Comparison of ENCODE assay signal across 1 cellular context in the genomic region with DNA sequence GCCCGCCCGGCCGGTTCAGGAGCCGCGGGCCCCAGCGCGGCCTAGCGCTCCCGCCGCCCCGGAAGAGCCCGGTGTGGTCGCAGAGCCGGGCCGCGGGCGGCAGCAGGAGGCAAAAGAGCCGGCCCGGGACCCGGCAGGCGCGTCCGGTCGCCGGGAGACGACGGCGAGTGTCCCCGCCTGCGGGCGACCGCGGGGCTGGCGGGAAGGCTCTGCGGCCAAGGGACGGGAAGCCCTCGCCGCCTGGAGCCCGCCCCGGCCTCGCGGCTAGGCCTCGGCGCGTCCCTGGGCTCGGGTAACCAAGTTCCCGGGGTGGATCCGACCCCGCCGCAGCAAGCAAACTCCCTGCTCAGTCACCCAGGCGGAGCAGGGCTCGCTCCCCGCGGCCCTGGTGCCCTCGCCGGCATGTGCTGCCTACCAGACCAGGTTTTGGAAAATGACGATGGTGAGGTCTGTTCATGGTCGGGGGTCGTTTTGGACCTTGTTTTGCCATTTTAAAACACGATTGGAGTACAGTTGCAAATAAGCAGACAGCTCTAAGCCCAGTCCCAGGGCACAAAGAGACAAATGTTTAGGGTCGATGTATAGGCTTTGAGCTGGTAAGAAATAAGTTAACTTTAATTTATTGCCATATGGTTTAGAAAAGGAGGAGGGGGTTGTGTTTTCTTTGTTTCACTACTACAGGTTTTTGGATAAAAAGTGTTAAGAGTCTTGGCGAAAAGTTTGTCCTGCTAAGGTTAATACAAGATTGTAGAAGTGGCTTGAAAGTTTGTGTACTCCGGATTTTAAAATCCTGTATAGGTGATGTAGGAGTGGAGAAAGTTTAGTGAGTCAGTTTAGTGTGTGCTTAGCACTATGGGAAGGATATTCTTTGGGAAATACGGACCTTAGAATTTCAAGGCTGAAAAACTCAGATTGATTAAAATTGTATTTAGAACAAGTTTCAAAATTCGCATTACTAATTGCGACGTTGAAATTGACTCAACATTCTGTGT.
TF ChIP-seq lines count a peak whose summit lies in the region.

No MANE protein-coding gene starts in this region.

TF ChIP-seq in HepG2, 621 proteins besides CTCF, POLR2A, EP300 and RAD21 (continued from another document and continues in another):
- TF ChIP-seq SMARCE1 (IDR thresholded peaks at IDR 0.05; ENCODE audit: borderline replicate concordance) (no peak), HNRNPH1 (optimal IDR thresholded peaks at IDR 0.05; ENCODE audit: low read depth, low read length) (no peak), MIXL1 (CRISPR knock-in tag; IDR thresholded peaks at IDR 0.05) (no peak), TAF15 (IDR thresholded peaks at IDR 0.05; ENCODE audit: low read depth, low read length, poor library complexity, severe bottlenecking) (no peak), CHD4 (IDR thresholded peaks at IDR 0.05; ENCODE audit: borderline replicate concordance, low read length) (no peak), SIN3B (IDR thresholded peaks at IDR 0.05; ENCODE audit: low read length) (no peak), REL (CRISPR knock-in tag; conservative IDR thresholded peaks at IDR 0.05) (no peak), SRSF9 (IDR thresholded peaks at IDR 0.05; ENCODE audit: borderline replicate concordance, insufficient read depth, low read depth, low read length, poor library complexity, severe bottlenecking) (no peak), EZH2 (conservative IDR thresholded peaks at IDR 0.05; ENCODE audit: low read depth, low read length) (no peak), MAZ (IDR thresholded peaks at IDR 0.05; ENCODE audit: borderline replicate concordance, low read depth, low read length) (no peak), MAZ (CRISPR knock-in tag; IDR thresholded peaks at IDR 0.05; ENCODE audit: low read depth) (0 out of 2 replicates have a peak, but pooled peaks have one; percentile 16), EHMT2 (IDR thresholded peaks at IDR 0.05; ENCODE audit: borderline replicate concordance, low read depth, low read length) (no peak), SMARCC2 (IDR thresholded peaks at IDR 0.05) (no peak), NR2F1 (CRISPR knock-in tag; IDR thresholded peaks at IDR 0.05) (no peak), SUZ12 (IDR thresholded peaks at IDR 0.05; ENCODE audit: low read depth, low read length) (no peak), ZNF737 (CRISPR knock-in tag; IDR thresholded peaks at IDR 0.05; ENCODE audit: borderline replicate concordance) (no peak), ZNF703 (CRISPR knock-in tag; IDR thresholded peaks at IDR 0.05; ENCODE audit: borderline replicate concordance) (no peak), HMGA1 (CRISPR knock-in tag; conservative IDR thresholded peaks at IDR 0.05) (no peak), PHF5A (CRISPR knock-in tag; IDR thresholded peaks at IDR 0.05; ENCODE audit: low read depth, unreplicated experiment) (no peak), MZF1 (CRISPR knock-in tag; IDR thresholded peaks at IDR 0.05; ENCODE audit: borderline replicate concordance) (no peak), ELF1 (CRISPR knock-in tag; IDR thresholded peaks at IDR 0.05) (no peak), FOSL1 (CRISPR knock-in tag; IDR thresholded peaks at IDR 0.05; ENCODE audit: borderline replicate concordance) (no peak), KLF6 (CRISPR knock-in tag; IDR thresholded peaks at IDR 0.05) (peak; percentile 70), ZNF138 (CRISPR knock-in tag; IDR thresholded peaks at IDR 0.05; ENCODE audit: low read depth) (no peak), ZNF563 (CRISPR knock-in tag; IDR thresholded peaks at IDR 0.05) (peak; percentile 75), FOXO1 (CRISPR knock-in tag; IDR thresholded peaks at IDR 0.05) (peak; percentile 20; the same call in 1 of the 2 replicates), GATAD1 (CRISPR knock-in tag; IDR thresholded peaks at IDR 0.05) (no peak), ZMYM3 (CRISPR knock-in tag; IDR thresholded peaks at IDR 0.05) (no peak), ARNT (IDR thresholded peaks at IDR 0.05) (no peak), NFE2 (CRISPR knock-in tag; IDR thresholded peaks at IDR 0.05) (no peak), ZNF724P (CRISPR knock-in tag; IDR thresholded peaks at IDR 0.05; ENCODE audit: borderline replicate concordance) (no peak), ZNF460 (CRISPR knock-in tag; IDR thresholded peaks at IDR 0.05; ENCODE audit: borderline replicate concordance) (no peak), ZNF207 (IDR thresholded peaks at IDR 0.05; ENCODE audit: borderline replicate concordance) (no peak), ZNF33A (CRISPR knock-in tag; IDR thresholded peaks at IDR 0.05; ENCODE audit: borderline replicate concordance) (no peak), FOXP1 (IDR thresholded peaks at IDR 0.05) (no peak), FOXP1 (CRISPR knock-in tag; IDR thresholded peaks at IDR 0.05) (no peak), ZNF557 (CRISPR knock-in tag; IDR thresholded peaks at IDR 0.05) (no peak)
- TF ChIP-seq, protein P1, sequence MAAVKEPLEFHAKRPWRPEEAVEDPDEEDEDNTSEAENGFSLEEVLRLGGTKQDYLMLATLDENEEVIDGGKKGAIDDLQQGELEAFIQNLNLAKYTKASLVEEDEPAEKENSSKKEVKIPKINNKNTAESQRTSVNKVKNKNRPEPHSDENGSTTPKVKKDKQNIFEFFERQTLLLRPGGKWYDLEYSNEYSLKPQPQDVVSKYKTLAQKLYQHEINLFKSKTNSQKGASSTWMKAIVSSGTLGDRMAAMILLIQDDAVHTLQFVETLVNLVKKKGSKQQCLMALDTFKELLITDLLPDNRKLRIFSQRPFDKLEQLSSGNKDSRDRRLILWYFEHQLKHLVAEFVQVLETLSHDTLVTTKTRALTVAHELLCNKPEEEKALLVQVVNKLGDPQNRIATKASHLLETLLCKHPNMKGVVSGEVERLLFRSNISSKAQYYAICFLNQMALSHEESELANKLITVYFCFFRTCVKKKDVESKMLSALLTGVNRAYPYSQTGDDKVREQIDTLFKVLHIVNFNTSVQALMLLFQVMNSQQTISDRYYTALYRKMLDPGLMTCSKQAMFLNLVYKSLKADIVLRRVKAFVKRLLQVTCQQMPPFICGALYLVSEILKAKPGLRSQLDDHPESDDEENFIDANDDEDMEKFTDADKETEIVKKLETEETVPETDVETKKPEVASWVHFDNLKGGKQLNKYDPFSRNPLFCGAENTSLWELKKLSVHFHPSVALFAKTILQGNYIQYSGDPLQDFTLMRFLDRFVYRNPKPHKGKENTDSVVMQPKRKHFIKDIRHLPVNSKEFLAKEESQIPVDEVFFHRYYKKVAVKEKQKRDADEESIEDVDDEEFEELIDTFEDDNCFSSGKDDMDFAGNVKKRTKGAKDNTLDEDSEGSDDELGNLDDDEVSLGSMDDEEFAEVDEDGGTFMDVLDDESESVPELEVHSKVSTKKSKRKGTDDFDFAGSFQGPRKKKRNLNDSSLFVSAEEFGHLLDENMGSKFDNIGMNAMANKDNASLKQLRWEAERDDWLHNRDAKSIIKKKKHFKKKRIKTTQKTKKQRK (IDR thresholded peaks at IDR 0.05; ENCODE audit: low read length): no peak
- TF ChIP-seq, protein P2, sequence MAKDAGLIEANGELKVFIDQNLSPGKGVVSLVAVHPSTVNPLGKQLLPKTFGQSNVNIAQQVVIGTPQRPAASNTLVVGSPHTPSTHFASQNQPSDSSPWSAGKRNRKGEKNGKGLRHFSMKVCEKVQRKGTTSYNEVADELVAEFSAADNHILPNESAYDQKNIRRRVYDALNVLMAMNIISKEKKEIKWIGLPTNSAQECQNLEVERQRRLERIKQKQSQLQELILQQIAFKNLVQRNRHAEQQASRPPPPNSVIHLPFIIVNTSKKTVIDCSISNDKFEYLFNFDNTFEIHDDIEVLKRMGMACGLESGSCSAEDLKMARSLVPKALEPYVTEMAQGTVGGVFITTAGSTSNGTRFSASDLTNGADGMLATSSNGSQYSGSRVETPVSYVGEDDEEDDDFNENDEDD (CRISPR knock-in tag; IDR thresholded peaks at IDR 0.05; ENCODE audit: borderline replicate concordance): no peak
- TF ChIP-seq, protein P3, sequence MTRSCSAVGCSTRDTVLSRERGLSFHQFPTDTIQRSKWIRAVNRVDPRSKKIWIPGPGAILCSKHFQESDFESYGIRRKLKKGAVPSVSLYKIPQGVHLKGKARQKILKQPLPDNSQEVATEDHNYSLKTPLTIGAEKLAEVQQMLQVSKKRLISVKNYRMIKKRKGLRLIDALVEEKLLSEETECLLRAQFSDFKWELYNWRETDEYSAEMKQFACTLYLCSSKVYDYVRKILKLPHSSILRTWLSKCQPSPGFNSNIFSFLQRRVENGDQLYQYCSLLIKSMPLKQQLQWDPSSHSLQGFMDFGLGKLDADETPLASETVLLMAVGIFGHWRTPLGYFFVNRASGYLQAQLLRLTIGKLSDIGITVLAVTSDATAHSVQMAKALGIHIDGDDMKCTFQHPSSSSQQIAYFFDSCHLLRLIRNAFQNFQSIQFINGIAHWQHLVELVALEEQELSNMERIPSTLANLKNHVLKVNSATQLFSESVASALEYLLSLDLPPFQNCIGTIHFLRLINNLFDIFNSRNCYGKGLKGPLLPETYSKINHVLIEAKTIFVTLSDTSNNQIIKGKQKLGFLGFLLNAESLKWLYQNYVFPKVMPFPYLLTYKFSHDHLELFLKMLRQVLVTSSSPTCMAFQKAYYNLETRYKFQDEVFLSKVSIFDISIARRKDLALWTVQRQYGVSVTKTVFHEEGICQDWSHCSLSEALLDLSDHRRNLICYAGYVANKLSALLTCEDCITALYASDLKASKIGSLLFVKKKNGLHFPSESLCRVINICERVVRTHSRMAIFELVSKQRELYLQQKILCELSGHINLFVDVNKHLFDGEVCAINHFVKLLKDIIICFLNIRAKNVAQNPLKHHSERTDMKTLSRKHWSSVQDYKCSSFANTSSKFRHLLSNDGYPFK (CRISPR knock-in tag; IDR thresholded peaks at IDR 0.05; ENCODE audit: borderline replicate concordance): no peak
- TF ChIP-seq, protein P4, sequence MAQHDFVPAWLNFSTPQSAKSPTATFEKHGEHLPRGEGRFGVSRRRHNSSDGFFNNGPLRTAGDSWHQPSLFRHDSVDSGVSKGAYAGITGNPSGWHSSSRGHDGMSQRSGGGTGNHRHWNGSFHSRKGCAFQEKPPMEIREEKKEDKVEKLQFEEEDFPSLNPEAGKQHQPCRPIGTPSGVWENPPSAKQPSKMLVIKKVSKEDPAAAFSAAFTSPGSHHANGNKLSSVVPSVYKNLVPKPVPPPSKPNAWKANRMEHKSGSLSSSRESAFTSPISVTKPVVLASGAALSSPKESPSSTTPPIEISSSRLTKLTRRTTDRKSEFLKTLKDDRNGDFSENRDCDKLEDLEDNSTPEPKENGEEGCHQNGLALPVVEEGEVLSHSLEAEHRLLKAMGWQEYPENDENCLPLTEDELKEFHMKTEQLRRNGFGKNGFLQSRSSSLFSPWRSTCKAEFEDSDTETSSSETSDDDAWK (CRISPR knock-in tag; IDR thresholded peaks at IDR 0.05): no peak
- TF ChIP-seq, protein P5, sequence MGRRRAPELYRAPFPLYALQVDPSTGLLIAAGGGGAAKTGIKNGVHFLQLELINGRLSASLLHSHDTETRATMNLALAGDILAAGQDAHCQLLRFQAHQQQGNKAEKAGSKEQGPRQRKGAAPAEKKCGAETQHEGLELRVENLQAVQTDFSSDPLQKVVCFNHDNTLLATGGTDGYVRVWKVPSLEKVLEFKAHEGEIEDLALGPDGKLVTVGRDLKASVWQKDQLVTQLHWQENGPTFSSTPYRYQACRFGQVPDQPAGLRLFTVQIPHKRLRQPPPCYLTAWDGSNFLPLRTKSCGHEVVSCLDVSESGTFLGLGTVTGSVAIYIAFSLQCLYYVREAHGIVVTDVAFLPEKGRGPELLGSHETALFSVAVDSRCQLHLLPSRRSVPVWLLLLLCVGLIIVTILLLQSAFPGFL (CRISPR knock-in tag; IDR thresholded peaks at IDR 0.05): 0 out of 2 replicates have a peak, but pooled peaks have one; percentile 11
- TF ChIP-seq, protein P6, sequence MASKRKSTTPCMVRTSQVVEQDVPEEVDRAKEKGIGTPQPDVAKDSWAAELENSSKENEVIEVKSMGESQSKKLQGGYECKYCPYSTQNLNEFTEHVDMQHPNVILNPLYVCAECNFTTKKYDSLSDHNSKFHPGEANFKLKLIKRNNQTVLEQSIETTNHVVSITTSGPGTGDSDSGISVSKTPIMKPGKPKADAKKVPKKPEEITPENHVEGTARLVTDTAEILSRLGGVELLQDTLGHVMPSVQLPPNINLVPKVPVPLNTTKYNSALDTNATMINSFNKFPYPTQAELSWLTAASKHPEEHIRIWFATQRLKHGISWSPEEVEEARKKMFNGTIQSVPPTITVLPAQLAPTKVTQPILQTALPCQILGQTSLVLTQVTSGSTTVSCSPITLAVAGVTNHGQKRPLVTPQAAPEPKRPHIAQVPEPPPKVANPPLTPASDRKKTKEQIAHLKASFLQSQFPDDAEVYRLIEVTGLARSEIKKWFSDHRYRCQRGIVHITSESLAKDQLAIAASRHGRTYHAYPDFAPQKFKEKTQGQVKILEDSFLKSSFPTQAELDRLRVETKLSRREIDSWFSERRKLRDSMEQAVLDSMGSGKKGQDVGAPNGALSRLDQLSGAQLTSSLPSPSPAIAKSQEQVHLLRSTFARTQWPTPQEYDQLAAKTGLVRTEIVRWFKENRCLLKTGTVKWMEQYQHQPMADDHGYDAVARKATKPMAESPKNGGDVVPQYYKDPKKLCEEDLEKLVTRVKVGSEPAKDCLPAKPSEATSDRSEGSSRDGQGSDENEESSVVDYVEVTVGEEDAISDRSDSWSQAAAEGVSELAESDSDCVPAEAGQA (IDR thresholded peaks at IDR 0.05; ENCODE audit: low read depth): no peak
- TF ChIP-seq, protein P6 (CRISPR knock-in tag; IDR thresholded peaks at IDR 0.05; ENCODE audit: borderline replicate concordance): no peak
